ENCODE assay signal across 1 cellular context in genomic region chr6:32843321-32843978, GRCh38.
TF ChIP-seq lines count a peak whose summit lies in the region.

No MANE protein-coding gene starts in this region.

TF ChIP-seq in A549, 52 proteins besides CTCF, POLR2A, EP300 and RAD21 (continued from another document):
- no peak for TF ChIP-seq USF2 (IDR thresholded peaks at IDR 0.05)
- no peak for TF ChIP-seq CEBPB (IDR thresholded peaks at IDR 0.05)
- no peak for TF ChIP-seq GATA3 (IDR thresholded peaks at IDR 0.05; ENCODE audit: borderline replicate concordance)
- TF ChIP-seq JUNB (IDR thresholded peaks at IDR 0.05), result no peak
- TF ChIP-seq PHF8 (IDR thresholded peaks at IDR 0.05; ENCODE audit: borderline replicate concordance, low read depth), result no peak
